ENCODE assay signal across 8 cellular contexts in the genomic region with DNA sequence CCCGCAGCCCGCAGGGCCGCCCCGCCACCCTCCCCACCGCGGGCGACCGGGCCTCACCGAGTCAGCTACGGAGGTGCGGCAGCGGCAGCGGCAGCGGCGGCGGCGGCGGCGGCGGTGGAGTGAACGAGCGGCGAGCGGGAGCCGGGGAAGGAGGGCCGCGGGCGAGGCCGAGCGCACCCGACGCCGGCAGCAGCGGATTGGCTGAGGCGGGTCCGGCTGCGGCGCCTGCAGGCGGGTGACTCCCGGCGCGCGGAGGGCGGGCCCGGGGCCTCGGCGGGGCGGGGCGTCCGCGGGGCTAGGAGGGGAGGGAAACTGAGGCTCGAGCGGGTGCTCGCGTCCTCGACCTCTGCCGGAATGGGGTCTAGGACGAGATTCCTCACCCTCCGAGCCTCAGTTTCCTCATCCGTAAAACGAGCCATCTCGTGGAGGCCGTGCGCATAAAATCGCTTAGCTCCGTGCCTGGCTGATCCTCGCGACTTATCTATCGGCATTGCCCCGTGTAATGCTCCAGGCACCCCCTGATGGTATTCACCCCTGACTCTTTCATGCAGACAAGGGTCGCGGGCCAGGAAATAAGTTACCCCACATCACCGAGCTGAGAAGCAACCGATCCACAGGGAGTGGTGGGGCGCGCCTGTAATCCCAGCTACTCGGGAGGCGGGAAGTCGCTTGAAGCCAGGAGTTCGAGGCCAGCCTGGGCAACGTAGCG. TPM values are rescaled to one million over a fixed set of nuclear protein-coding genes. Genes with fewer than 3 reads are reported as not detected.
A peak's percentile ranks its signal among the peaks of the same experiment; 100 is the strongest.
DNase-seq lines count a peak whose midpoint lies in the region; ATAC-seq and TF ChIP-seq lines count a peak whose summit lies in the region.

Gene CPT1A, minus strand, starts transcription at position 199 of the 709 bp plus-strand sequence. CDS start 26,442 bp downstream, outside the sequence.

- H3K36me3 ChIP-seq in mucosa of descending colon (ENCODE audit: low read depth), result no peaks in the 10 kb centered on the region

- H3K27ac ChIP-seq in epithelial cell of prostate, result peak within 1 kb of the TSS; percentile 87

- peaks cover 41% of the 10 kb centered on the region for H3K4me1 ChIP-seq in mucosa of descending colon (ENCODE audit: low read depth)

- DNase-seq in DMS53 treated with DMSO at 0.1 percent for 48 hours (lab: John Stamatoyannopoulos, UW; ENCODE audit: unreplicated experiment), result peak; percentile 77
- peak; percentile 47 for DNase-seq in NOMO-1 treated with DMSO at 0.1 percent for 48 hours (lab: John Stamatoyannopoulos, UW; ENCODE audit: unreplicated experiment)
- DNase-seq in activated T-cell treated with anti-CD3 and anti-CD28 coated beads for 48 hours (ENCODE audit: low read depth), result peak; percentile 74
- no peak for DNase-seq in epithelial cell of prostate (ENCODE audit: low read depth, low spot score)
- DNase-seq in mucosa of descending colon, result peak; percentile 86 to 92 (median 91)
- peak; percentile 65 for DNase-seq in stimulated activated naive B cell treated with anti-CD40 and anti-IgM and Interleukin-4, amounts not matched to agents 10 μg/mL and 1 μg/mL and 100 μg/mL, for 72 hours

- H3K4me3 ChIP-seq in mucosa of descending colon, result peak within 1 kb of the TSS; percentile 94

- H3K27me3 Mint-ChIP-seq in stimulated activated naive B cell treated with anti-CD40 and anti-IgM and Interleukin-4, amounts not matched to agents 10 μg/mL and 1 μg/mL and 100 μg/mL, for 72 hours, result no peaks in the 10 kb centered on the region

- H3K36me3 Mint-ChIP-seq in stimulated activated naive B cell treated with anti-CD40 and anti-IgM and Interleukin-4, amounts not matched to agents 10 μg/mL and 1 μg/mL and 100 μg/mL, for 72 hours, result no peaks in the 10 kb centered on the region

- intact Hi-C loops in mucosa of descending colon (cut with DNase I, micrococcal nuclease), result no loop called here

- peak within 1 kb of the TSS; percentile 94 to 97 for H3K4me3 Mint-ChIP-seq in stimulated activated naive B cell treated with anti-CD40 and anti-IgM and Interleukin-4, amounts not matched to agents 10 μg/mL and 1 μg/mL and 100 μg/mL, for 72 hours

- peak within 1 kb of the TSS; percentile 73 for H3K27ac Mint-ChIP-seq in stimulated activated naive B cell treated with anti-CD40 and anti-IgM and Interleukin-4, amounts not matched to agents 10 μg/mL and 1 μg/mL and 100 μg/mL, for 72 hours

- peak; percentile 31 for ATAC-seq in HG02852 (IDR thresholded peaks at IDR 0.05; ENCODE audit: unreplicated experiment)
- peak; percentile 60 for ATAC-seq in mucosa of descending colon
- peak; percentile 40 to 50 for ATAC-seq in stimulated activated naive B cell treated with anti-CD40 and anti-IgM and Interleukin-4, amounts not matched to agents 10 μg/mL and 1 μg/mL and 100 μg/mL, for 72 hours (replicated peaks)
- ATAC-seq in GM21786 (IDR thresholded peaks at IDR 0.05; ENCODE audit: unreplicated experiment), result no peak

- H3K4me1 Mint-ChIP-seq in stimulated activated naive B cell treated with anti-CD40 and anti-IgM and Interleukin-4, amounts not matched to agents 10 μg/mL and 1 μg/mL and 100 μg/mL, for 72 hours, result peaks cover 27 to 53% of the 10 kb centered on the region in 2 donors

- no peak for TF ChIP-seq CTCF in mucosa of descending colon (IDR thresholded peaks at IDR 0.05)

- no peaks in the 10 kb centered on the region for H3K9me3 ChIP-seq in mucosa of descending colon

- no peaks in the 10 kb centered on the region for H3K9me3 Mint-ChIP-seq in stimulated activated naive B cell treated with anti-CD40 and anti-IgM and Interleukin-4, amounts not matched to agents 10 μg/mL and 1 μg/mL and 100 μg/mL, for 72 hours

RNA-seq across cellular contexts. Expression of gene CPT1A, which starts in this region (rescaled TPM):
- total RNA-seq in mucosa of descending colon, result 100 to 1,000 TPM; 130 to 191 (median 144) TPM
